Comparison of ENCODE assay signal across 1 cellular context in the genomic region with DNA sequence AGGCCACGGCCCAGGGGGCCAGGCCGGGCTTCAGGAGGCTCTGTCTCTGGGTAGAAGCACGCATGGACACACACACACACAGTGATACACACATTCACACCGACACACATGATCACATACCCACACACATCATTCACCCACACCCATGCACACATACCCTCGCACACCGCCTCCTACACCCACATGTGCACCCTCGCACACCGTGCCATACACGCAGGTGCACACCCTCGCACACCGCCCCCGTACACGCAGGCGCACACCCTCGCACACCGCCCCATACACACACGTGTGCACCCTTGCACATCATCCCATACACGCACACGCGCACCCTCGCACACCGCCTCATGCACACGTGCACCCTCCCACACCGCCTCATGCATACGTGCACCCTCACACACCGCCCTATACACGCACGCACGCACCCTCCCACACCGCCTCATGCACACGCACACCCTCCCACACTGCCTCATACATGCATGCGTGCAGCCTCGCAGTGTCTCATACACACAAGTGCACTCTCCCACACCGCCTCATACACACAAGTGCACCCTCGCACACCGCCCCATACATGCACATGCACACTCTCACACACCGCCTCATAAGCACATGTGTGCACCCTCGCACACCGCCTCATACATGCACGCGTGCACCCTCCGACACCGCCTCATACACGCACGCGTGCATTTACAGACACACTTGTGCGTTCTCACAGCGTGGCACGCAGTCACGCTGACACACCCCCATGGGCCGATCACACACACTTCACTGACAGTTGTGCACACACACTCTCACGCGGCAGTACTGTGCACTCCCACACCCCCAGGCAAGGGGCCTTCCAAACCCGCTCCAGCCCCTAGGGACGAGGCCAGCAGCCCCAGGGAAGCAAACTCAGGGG.
TF ChIP-seq lines count a peak whose summit lies in the region.

No MANE protein-coding gene starts in this region.

TF ChIP-seq in K562, 482 proteins besides CTCF, POLR2A, EP300 and RAD21:
- TF ChIP-seq, protein P1, sequence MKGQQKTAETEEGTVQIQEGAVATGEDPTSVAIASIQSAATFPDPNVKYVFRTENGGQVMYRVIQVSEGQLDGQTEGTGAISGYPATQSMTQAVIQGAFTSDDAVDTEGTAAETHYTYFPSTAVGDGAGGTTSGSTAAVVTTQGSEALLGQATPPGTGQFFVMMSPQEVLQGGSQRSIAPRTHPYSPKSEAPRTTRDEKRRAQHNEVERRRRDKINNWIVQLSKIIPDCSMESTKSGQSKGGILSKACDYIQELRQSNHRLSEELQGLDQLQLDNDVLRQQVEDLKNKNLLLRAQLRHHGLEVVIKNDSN (CRISPR knock-in tag; IDR thresholded peaks at IDR 0.05), result 0 out of 2 replicates have a peak, but pooled peaks have one; percentile 13
- no peak for TF ChIP-seq KLF13 (tag; IDR thresholded peaks at IDR 0.05; ENCODE audit: borderline replicate concordance, low read depth)
- no peak for TF ChIP-seq TEAD1 (CRISPR knock-in tag; IDR thresholded peaks at IDR 0.05)
- no peak for TF ChIP-seq GATA2 (CRISPR knock-in tag; IDR thresholded peaks at IDR 0.05)
